ENCODE assay signal across 23 cellular contexts in the genomic region with DNA sequence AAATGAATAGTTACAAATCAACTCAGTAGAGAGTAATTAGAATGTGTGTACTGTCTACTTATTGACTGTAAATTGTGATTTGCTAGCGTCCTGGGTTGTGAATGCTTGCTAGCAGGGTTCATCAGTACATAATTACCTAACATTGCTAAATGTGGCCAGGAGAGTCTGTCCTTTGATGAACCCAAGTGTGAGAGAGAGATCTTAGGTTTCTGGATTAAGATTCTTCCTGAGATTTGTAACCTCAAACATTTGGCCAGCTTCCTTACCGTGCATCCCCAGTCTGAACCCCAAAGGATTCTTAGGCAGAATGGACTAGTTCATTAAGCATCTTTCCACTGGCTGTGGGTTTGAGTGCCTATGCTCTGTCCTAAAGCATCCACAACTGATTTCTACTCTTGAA.
"Had no signal": no experiment of that assay in that cellular context is flagged by ENCODE, and none has a peak within 500 bp of the region (broad histone marks: within the 10 kb centered on the region; RNA-seq: fewer than 3 reads in every experiment).

No MANE protein-coding gene starts in this region.

- H3K4me1 Mint-ChIP-seq: activated T-helper 17 cell treated with anti-CD3 and anti-CD28 coated beads, Interleukin-2, amount 50 U/mL, for 72 hours had no signal

- H3K27me3 Mint-ChIP-seq: brain had no signal

- H3K4me3 Mint-ChIP-seq: activated naive CD8-positive, alpha-beta T cell; activated T-cell treated with anti-CD3 and anti-CD28 coated beads, Interleukin-2, amount 50 U/mL, for 24 hours; activated T-helper 17 cell treated with anti-CD3 and anti-CD28 coated beads, Interleukin-2, amount 50 U/mL, for 72 hours; brain; mesothelial cell of epicardium; natural killer cell treated with Interleukin-12 subunit alpha and Interleukin-12 subunit beta and Interleukin-15 and Interleukin-18, amount 100 ng/mL, for 72 hours; stimulated activated naive CD8-positive, alpha-beta T cell treated with anti-CD3 and anti-CD28 coated beads, Interleukin-15, Interleukin-2, amounts not matched to agents 100 ng/mL and 50 ng/mL, for 24 hours; WTC11 had no signal

- H3K27me3 ChIP-seq: neutrophil, pancreas, right lobe of liver, thyroid gland had no signal

- H3K9me3 Mint-ChIP-seq: natural killer cell treated with Interleukin-12 subunit alpha and Interleukin-12 subunit beta and Interleukin-15 and Interleukin-18, amount 100 ng/mL, for 72 hours had no signal

- H3K27ac ChIP-seq: neutrophil, pancreas, psoas muscle, right lobe of liver, skin epidermis, thyroid gland had no signal

- H3K9me3 ChIP-seq: neutrophil, pancreas, psoas muscle, right lobe of liver, thyroid gland had no signal

- H3K4me1 ChIP-seq: psoas muscle had no signal

- H3K36me3 Mint-ChIP-seq: activated naive CD8-positive, alpha-beta T cell; brain; mesothelial cell of epicardium; natural killer cell treated with Interleukin-12 subunit alpha and Interleukin-12 subunit beta and Interleukin-15 and Interleukin-18, amount 100 ng/mL, for 72 hours had no signal

- H3K4me3 ChIP-seq: lung, pancreas, psoas muscle, right lobe of liver, skin epidermis, thyroid gland had no signal

- H3K36me3 ChIP-seq: neutrophil, pancreas, right lobe of liver, thyroid gland had no signal

- H3K27ac Mint-ChIP-seq: activated naive CD8-positive, alpha-beta T cell; activated T-cell treated with anti-CD3 and anti-CD28 coated beads, Interleukin-2, amount 50 U/mL, for 24 hours; activated T-helper 17 cell treated with anti-CD3 and anti-CD28 coated beads, Interleukin-2, amount 50 U/mL, for 72 hours; mesothelial cell of epicardium; natural killer cell treated with Interleukin-12 subunit alpha and Interleukin-12 subunit beta and Interleukin-15 and Interleukin-18, amount 100 ng/mL, for 72 hours; stimulated activated naive CD8-positive, alpha-beta T cell treated with anti-CD3 and anti-CD28 coated beads, Interleukin-15, Interleukin-2, amounts not matched to agents 100 ng/mL and 50 ng/mL, for 24 hours; WTC11 had no signal

- DNase-seq: activated T-cell treated with anti-CD3 and anti-CD28 coated beads, Interleukin-2, amount 50 U/mL, for 24 hours; amniotic stem cell; caudate nucleus; dermis blood vessel endothelial cell; effector CD8-positive, alpha-beta T cell; foreskin melanocyte; pancreas; psoas muscle; right lobe of liver; stimulated activated CD4-positive, alpha-beta T cell treated with anti-CD3 and anti-CD28 coated beads, Interleukin-1b, Interleukin-23, amount 100 ng/mL, for 48 hours; substantia nigra; T-helper 9 cell; thyroid gland had no signal
